ENCODE assay signal across 11 cellular contexts in genomic region chr3:119630562-119631329, GRCh38. TPM values are rescaled to one million over a fixed set of nuclear protein-coding genes. Genes with fewer than 3 reads are reported as not detected.
DNase-seq lines count a peak whose midpoint lies in the region; ATAC-seq and TF ChIP-seq lines count a peak whose summit lies in the region.
"Had no signal": no experiment of that assay in that cellular context is flagged by ENCODE, and none has a peak within 500 bp of the region (broad histone marks: within the 10 kb centered on the region; RNA-seq: fewer than 3 reads in every experiment).

No MANE protein-coding gene starts in this region.

- H3K27me3 ChIP-seq in esophagus muscularis mucosa (no peaks in the 10 kb centered on the region), neutrophil (no peaks in the 10 kb centered on the region)

- no peak overlapping the region for H3K4me3 ChIP-seq in AG10803 (ENCODE audit: low read length)
- no peak overlapping the region for H3K4me3 ChIP-seq in esophagus muscularis mucosa
- H3K4me3 ChIP-seq in neutrophil (ENCODE audit: low read depth in 1 of 2, low read length in 1 of 2): no peak overlapping the region

- H3K36me3 ChIP-seq in esophagus muscularis mucosa (no peaks in the 10 kb centered on the region), neutrophil (no peaks in the 10 kb centered on the region)

- DNase-seq in AG10803 (ENCODE audit: low read depth): peak; percentile 67
- DNase-seq in NCI-H226: peak; percentile 9
- DNase-seq in esophagus muscularis mucosa (ENCODE audit: extremely low spot score): no peak
- no peak for DNase-seq in NCI-H748 (lab: John Stamatoyannopoulos, UW; ENCODE audit: unreplicated experiment)
- no peak for DNase-seq in NCI-H1694 (lab: John Stamatoyannopoulos, UW)
- no peak for DNase-seq in NCI-H146 (lab: John Stamatoyannopoulos, UW)
- DNase-seq: left cardiac atrium had no signal

- TF ChIP-seq CTCF in AG10803 (conservative IDR thresholded peaks at IDR 0.05; ENCODE audit: low read length): no peak
- no peak for TF ChIP-seq CTCF in esophagus muscularis mucosa (IDR thresholded peaks at IDR 0.05)
- no peak for TF ChIP-seq CTCF in neutrophil (IDR thresholded peaks at IDR 0.05)

- no peak for TF ChIP-seq EP300 in esophagus muscularis mucosa (IDR thresholded peaks at IDR 0.05)

- no peak for TF ChIP-seq POLR2A in esophagus muscularis mucosa (IDR thresholded peaks at IDR 0.05; ENCODE audit: low read depth)

- H3K4me1 ChIP-seq in esophagus muscularis mucosa: peaks cover 11 to 47% (median 25%) of the 10 kb centered on the region in 4 donors
- peaks cover 14 to 24% of the 10 kb centered on the region in 2 experiments for H3K4me1 ChIP-seq in neutrophil (ENCODE audit: control insufficient read depth in 1 of 2, insufficient read depth in 1 of 2, low read depth in 1 of 2, low read length in 1 of 2)

- intact Hi-C loops in esophagus muscularis mucosa (cut with DNase I): no loop called here

- WGBS in esophagus muscularis mucosa: 58% methylated on average over 10 of the region's 10 CpGs

- no peak for ATAC-seq in GM18907 (IDR thresholded peaks at IDR 0.05; ENCODE audit: unreplicated experiment)
- ATAC-seq: activated CD4-positive, CD25-positive, alpha-beta regulatory T cell treated with anti-CD3 and anti-CD28 coated beads, Interleukin-2, amount 50 U/mL, for 24 hours had no signal

- peak overlapping the region in 3 of 4 donors; percentile 2 to 53 (median 40) for H3K27ac ChIP-seq in esophagus muscularis mucosa (replicated peaks in 1 of 4)
- H3K27ac ChIP-seq in neutrophil: peak overlapping the region; percentile 61

- H3K9me3 ChIP-seq in esophagus muscularis mucosa (no peaks in the 10 kb centered on the region), neutrophil (no peaks in the 10 kb centered on the region)

RNA-seq across cellular contexts. Expression of gene POPDC2, which starts 29.6 kb away (rescaled TPM):
- 10 to 100 TPM; 67.9 to 92.6 (median 79.3) TPM for total RNA-seq in esophagus muscularis mucosa
- total RNA-seq: NCI-H460 had no signal

RNA-seq across cellular contexts. Expression of gene PLA1A, which starts 33.1 kb away (rescaled TPM):
- total RNA-seq in esophagus muscularis mucosa: 1 to 10 TPM; 1.5 to 2.9 (median 2.0) TPM
- total RNA-seq: NCI-H460 had no signal

RNA-seq across cellular contexts. Expression of gene COX17, which starts 46.5 kb away (rescaled TPM):
- 10 to 100 TPM; 36.3 to 76.4 (median 61.6) TPM for total RNA-seq in esophagus muscularis mucosa

RNA-seq across cellular contexts. Expression of gene ADPRH, which starts 51.5 kb away (rescaled TPM):
- total RNA-seq in esophagus muscularis mucosa: 10 to 100 TPM; 10.4 to 17.8 (median 14.1) TPM

Comparison
In these comparisons a context has a peak if more than half of its experiments do, and no peak if none do; other contexts are left out.
1. DNase-seq: peak in AG10803 (single experiment) and NCI-H226 (single experiment); none in esophagus muscularis mucosa (single experiment), NCI-H748 (single experiment), NCI-H1694 (single experiment) and NCI-H146 (single experiment).